ENCODE assay signal across 8 cellular contexts in genomic region chr17:79393358-79394038, GRCh38.
DNase-seq lines count a peak whose midpoint lies in the region; ATAC-seq, FAIRE-seq and TF ChIP-seq lines count a peak whose summit lies in the region.

No MANE protein-coding gene starts in this region.

- H4K8ac ChIP-seq in H1 (ENCODE audit: extremely low read depth, insufficient read depth, low read length) (no peak overlapping the region), mesendoderm (ENCODE audit: low read depth, low read length) (no peak overlapping the region)

- H3K14ac ChIP-seq in H1 (ENCODE audit: insufficient read length), result no peak overlapping the region

- peak overlapping the region; percentile 32 for H4K91ac ChIP-seq in H1 (replicated peaks; ENCODE audit: insufficient read length, low read length)

- peak; percentile 98 to 100 (median 100) for TF ChIP-seq CTCF in H1 (IDR thresholded peaks at IDR 0.05; ENCODE audit: control extremely low read depth in 1 of 3, insufficient read depth in 1 of 3, low read depth in 1 of 3, low read length in 3 of 3)

- no peak for TF ChIP-seq POLR2A in H1 (IDR thresholded peaks at IDR 0.05; ENCODE audit: control extremely low read depth in 1 of 2, low read depth in 2 of 2, low read length in 2 of 2)

- H3K23me2 ChIP-seq in H1 (ENCODE audit: low read depth, low read length), result no peaks in the 10 kb centered on the region

- no peak overlapping the region for H2BK15ac ChIP-seq in H1 (ENCODE audit: low read length)
- H2BK15ac ChIP-seq in mesendoderm (replicated peaks; ENCODE audit: low read depth), result no peak overlapping the region

- H3K18ac ChIP-seq in H1 (ENCODE audit: extremely low read depth, low read length), result no peak overlapping the region
- no peak overlapping the region for H3K18ac ChIP-seq in mesendoderm (ENCODE audit: low read length)

- peak; percentile 66 for DNase-seq in CD1c-positive myeloid dendritic cell (ENCODE audit: extremely low spot score)
- peak; percentile 88 for DNase-seq in HK-2 (ENCODE audit: unreplicated experiment)
- peak; percentile 30 to 43 for DNase-seq in NOMO-1 (lab: John Stamatoyannopoulos, UW; ENCODE audit: unreplicated experiment in 2 of 2)
- peak; percentile 23 for DNase-seq in activated CD8-positive, alpha-beta memory T cell treated with anti-CD3 and anti-CD28 coated beads, Interleukin-2, amount 50 U/mL, for 24 hours (ENCODE audit: extremely low read depth)
- DNase-seq in H1 (ENCODE audit: low read depth in 1 of 2, low spot score in 2 of 2), result peak; percentile 57 to 99
- DNase-seq in mesendoderm, result peak; percentile 68
- peak; percentile 52 to 68 for DNase-seq in stimulated activated CD8-positive, alpha-beta memory T cell treated with anti-CD3 and anti-CD28 coated beads, Interleukin-2, amount 100 ng/mL, for 48 hours (ENCODE audit: low read depth in 2 of 2)

- CTCF ChIA-PET in H1 (lab: Charles Lee; ENCODE audit: partially characterized antibody), result interaction anchor here (0.7 to 17.7 kb wide), 81 partner anchors 8 to 388 kb away, joined by 3 to 291 read pairs (median 4); partner anchors contain the start of gene ENGASE

- H3K27me3 ChIP-seq in H1 (replicated peaks in 1 of 4; ENCODE audit: control insufficient read depth in 3 of 4, extremely low read depth in 1 of 4, insufficient read depth in 3 of 4, low read length in 3 of 4), result peaks cover 2 to 16% (median 7%) of the 10 kb centered on the region in 4 experiments
- no peaks in the 10 kb centered on the region for H3K27me3 ChIP-seq in mesendoderm (ENCODE audit: insufficient read depth, low read length, poor library complexity)

- POLR2A ChIA-PET in H1 (lab: Charles Lee; ENCODE audit: partially characterized antibody), result interaction anchor here (0.8 kb wide), 1 partner anchor 48 kb away, joined by 3 read pairs; no protein-coding TSS in a partner anchor

- no peak for TF ChIP-seq EP300 in H1 (IDR thresholded peaks at IDR 0.05; ENCODE audit: borderline replicate concordance in 1 of 2, low read depth in 2 of 2, low read length in 2 of 2)

- H3K56ac ChIP-seq in H1 (replicated peaks; ENCODE audit: insufficient read length, low read depth, low read length) (no peak overlapping the region), mesendoderm (ENCODE audit: low read length) (no peak overlapping the region)

- peak; percentile 98 to 99 for TF ChIP-seq RAD21 in H1 (IDR thresholded peaks at IDR 0.05 in 1 of 2, conservative IDR thresholded peaks at IDR 0.05 in 1 of 2; ENCODE audit: low read depth in 2 of 2, low read length in 2 of 2)

- H3K36me3 ChIP-seq in H1 (ENCODE audit: control insufficient read depth in 2 of 4, insufficient read depth in 4 of 4, low read length in 3 of 4) (no peaks in the 10 kb centered on the region), mesendoderm (ENCODE audit: control insufficient read depth, insufficient read depth, low read length) (no peaks in the 10 kb centered on the region)

- no peak overlapping the region for H3K9ac ChIP-seq in H1 (replicated peaks in 1 of 4; ENCODE audit: extremely low read depth in 1 of 4, low read depth in 3 of 4, low read length in 3 of 4)
- no peak overlapping the region for H3K9ac ChIP-seq in mesendoderm (ENCODE audit: low read length)

- H2BK20ac ChIP-seq in H1 (ENCODE audit: low read length), result no peak overlapping the region

- no peak for ATAC-seq in HG03139 (IDR thresholded peaks at IDR 0.05; ENCODE audit: unreplicated experiment)

- peak; percentile 45 for FAIRE-seq in H1 (lab: Jason Lieb, UNC)

- 46% methylated on average over 30 of the region's 30 CpGs; no CpG with 5 or more reads in 1 of the 2 experiments for WGBS in H1 (ENCODE audit: extremely low coverage in 1 of 2, insufficient coverage in 1 of 2, insufficient read length in 1 of 2, insufficient replicate concordance in 2 of 2, low coverage in 1 of 2, low lambda C conversion rate in 2 of 2, missing lambda C conversion rate in 1 of 2), 2 experiments
- WGBS in mesendoderm (ENCODE audit: extremely low coverage, insufficient coverage, low lambda C conversion rate), result no CpG with 5 or more reads among the region's 30 CpGs

- H3K23ac ChIP-seq in H1 (ENCODE audit: insufficient read length) (no peak overlapping the region), mesendoderm (ENCODE audit: low read length) (no peak overlapping the region)

- H4K5ac ChIP-seq in H1 (ENCODE audit: insufficient read length, low read depth, low read length), result no peak overlapping the region
- no peak overlapping the region for H4K5ac ChIP-seq in mesendoderm (ENCODE audit: low read length)

- no peak overlapping the region for H3K4ac ChIP-seq in H1 (replicated peaks; ENCODE audit: insufficient read length, low read depth, low read length)
- H3K4ac ChIP-seq in mesendoderm (ENCODE audit: low read depth, low read length), result no peak overlapping the region

- H2BK5ac ChIP-seq in H1 (ENCODE audit: low read depth, low read length), result no peak overlapping the region
- H2BK5ac ChIP-seq in mesendoderm (ENCODE audit: low read length), result no peak overlapping the region

- no peak overlapping the region for H3K4me2 ChIP-seq in H1 (ENCODE audit: insufficient read depth in 1 of 2, low read depth in 2 of 2, low read length in 2 of 2)
- no peak overlapping the region for H3K4me2 ChIP-seq in mesendoderm (ENCODE audit: low read length)

- H3K27ac ChIP-seq in H1 (ENCODE audit: low read depth, low read length) (no peak overlapping the region), mesendoderm (ENCODE audit: low read depth, low read length) (no peak overlapping the region)

- H3K4me1 ChIP-seq in H1 (replicated peaks in 1 of 4; ENCODE audit: control insufficient read depth in 3 of 4, insufficient read depth in 4 of 4, low read length in 3 of 4) (no peaks in the 10 kb centered on the region; a peak in 2 of 7 replicates), mesendoderm (ENCODE audit: control insufficient read depth, low read depth, low read length) (no peaks in the 10 kb centered on the region)

- no peaks in the 10 kb centered on the region for H3K79me1 ChIP-seq in H1 (ENCODE audit: low read depth, low read length)
- H3K79me1 ChIP-seq in mesendoderm (ENCODE audit: low read length), result no peaks in the 10 kb centered on the region

- H2BK12ac ChIP-seq in H1 (ENCODE audit: low read depth, low read length), result no peak overlapping the region

- no peak overlapping the region for H2BK120ac ChIP-seq in H1 (replicated peaks; ENCODE audit: low read depth, low read length)
- H2BK120ac ChIP-seq in mesendoderm (ENCODE audit: low read depth, low read length), result no peak overlapping the region

- H3K9me3 ChIP-seq in H1 (ENCODE audit: insufficient read depth in 2 of 2, low read depth in 1 of 2, low read length in 1 of 2), result peaks cover 0 to 4% of the 10 kb centered on the region in 2 experiments; a peak in 1 of 4 replicates

- no peak overlapping the region for H2AFZ ChIP-seq in H1 (ENCODE audit: low read length)

- H4K20me1 ChIP-seq in H1 (replicated peaks in 1 of 2; ENCODE audit: control insufficient read depth in 1 of 2, insufficient read depth in 2 of 2, low read length in 2 of 2), result peaks cover 0 to 7% of the 10 kb centered on the region in 2 experiments

- H3K4me3 ChIP-seq in H1 (ENCODE audit: extremely low read depth in 1 of 4, insufficient read depth in 2 of 4, low read depth in 3 of 4, low read length in 4 of 4) (no peak overlapping the region), mesendoderm (ENCODE audit: low read length) (no peak overlapping the region)

- H3K79me2 ChIP-seq in H1 (ENCODE audit: control insufficient read depth in 1 of 2, insufficient read depth in 2 of 2, low read length in 2 of 2), result no peaks in the 10 kb centered on the region
- no peaks in the 10 kb centered on the region for H3K79me2 ChIP-seq in mesendoderm (ENCODE audit: control insufficient read depth, insufficient read depth, low read length)

- H2AK5ac ChIP-seq in H1 (ENCODE audit: low read depth, low read length), result no peak overlapping the region
- no peak overlapping the region for H2AK5ac ChIP-seq in mesendoderm (ENCODE audit: low read length)

TF ChIP-seq in H1, 55 proteins besides CTCF, POLR2A, EP300 and RAD21:
- no peak for TF ChIP-seq USF2 (IDR thresholded peaks at IDR 0.05; ENCODE audit: low read length)
- TF ChIP-seq SIN3A (conservative IDR thresholded peaks at IDR 0.05 in 1 of 2, IDR thresholded peaks at IDR 0.05 in 1 of 2; ENCODE audit: low read depth in 1 of 2, low read length in 2 of 2), result 0 out of 4 replicates have a peak, but pooled peaks of 1 of the 2 experiments have one; percentile 17
- TF ChIP-seq TEAD4 (IDR thresholded peaks at IDR 0.05; ENCODE audit: low read depth, low read length), result no peak
- TF ChIP-seq SUZ12 (IDR thresholded peaks at IDR 0.05; ENCODE audit: low read length), result no peak
- no peak for TF ChIP-seq POU5F1 (IDR thresholded peaks at IDR 0.05; ENCODE audit: low read depth, low read length)
- TF ChIP-seq JUND (IDR thresholded peaks at IDR 0.05; ENCODE audit: low read length), result peak; percentile 23; the same call in 1 of the 2 replicates
- no peak for TF ChIP-seq RBBP5 (IDR thresholded peaks at IDR 0.05; ENCODE audit: borderline replicate concordance, low read depth, low read length)
- peak; percentile 33; the same call in 1 of the 2 replicates for TF ChIP-seq GABPA (IDR thresholded peaks at IDR 0.05; ENCODE audit: borderline replicate concordance, insufficient read depth, low read length)
- no peak for TF ChIP-seq ATF3 (IDR thresholded peaks at IDR 0.05; ENCODE audit: insufficient read depth, low read depth, low read length)
- no peak for TF ChIP-seq SP4 (IDR thresholded peaks at IDR 0.05; ENCODE audit: low read length)
- TF ChIP-seq RNF2 (IDR thresholded peaks at IDR 0.05; ENCODE audit: borderline replicate concordance, low read depth, low read length, missing control alignments, poor library complexity, severe bottlenecking), result no peak
- TF ChIP-seq KDM4A (IDR thresholded peaks at IDR 0.05; ENCODE audit: low read depth, low read length, severe bottlenecking), result no peak
- TF ChIP-seq CHD2 (IDR thresholded peaks at IDR 0.05; ENCODE audit: low read length), result no peak
- TF ChIP-seq CTBP2 (IDR thresholded peaks at IDR 0.05; ENCODE audit: borderline replicate concordance, insufficient read depth, insufficient read length, low read length), result no peak

Comparison
In these comparisons a context has a peak if more than half of its experiments do, and no peak if none do; other contexts are left out.
1. DNase-seq: peak in every context shown above with its lines; median percentile 88 in HK-2; 78 in H1; 68 in mesendoderm; 66 in CD1c-positive myeloid dendritic cell; 60 in stimulated activated CD8-positive, alpha-beta memory T cell treated with anti-CD3 and anti-CD28 coated beads, Interleukin-2, amount 100 ng/mL, for 48 hours; 36 in NOMO-1; 23 in activated CD8-positive, alpha-beta memory T cell treated with anti-CD3 and anti-CD28 coated beads, Interleukin-2, amount 50 U/mL, for 24 hours.